25 cellular contexts compared by ENCODE assay signal in the genomic region with DNA sequence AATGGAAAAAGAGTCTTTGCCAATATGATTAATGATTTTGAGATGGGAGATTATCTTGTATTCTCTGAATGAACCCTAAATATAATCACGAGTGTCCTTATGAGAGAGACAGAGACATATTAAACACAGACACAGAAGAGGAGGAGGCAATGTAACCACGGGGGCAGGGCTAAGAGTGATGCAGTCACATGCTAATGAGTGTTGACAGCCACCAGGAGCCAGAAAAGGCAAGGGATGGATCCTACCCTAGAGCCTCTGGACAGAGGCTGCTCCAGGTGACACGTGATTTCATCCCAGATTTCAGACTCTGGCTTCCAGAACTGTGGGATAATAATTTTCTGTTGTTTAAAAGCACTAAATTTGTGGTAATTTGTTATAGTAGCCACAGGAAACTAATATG.
"Had no signal": no experiment of that assay in that cellular context is flagged by ENCODE, and none has a peak within 500 bp of the region (broad histone marks: within the 10 kb centered on the region; RNA-seq: fewer than 3 reads in every experiment).

No MANE protein-coding gene starts in this region.

- H3K36me3 Mint-ChIP-seq: activated CD8-positive, alpha-beta memory T cell treated with anti-CD3 and anti-CD28 coated beads, Interleukin-2, amount 10 ng/mL, durations not matched to agents 7 days and 5 days; activated naive CD8-positive, alpha-beta T cell treated with anti-CD3 and anti-CD28 coated beads, Interleukin-2, amount 10 ng/mL, durations not matched to agents 7 days and 5 days; IgD-negative memory B cell had no signal

- H3K4me1 Mint-ChIP-seq: activated B cell treated with CpG ODN at 0.5 μM for 24 hours; activated CD4-positive, alpha-beta T cell treated with anti-CD3 and anti-CD28 coated beads, Interleukin-2, amount 10 ng/mL, durations not matched to agents 24 days and 14 days; activated CD8-positive, alpha-beta memory T cell treated with anti-CD3 and anti-CD28 coated beads, Interleukin-2, amount 10 ng/mL, durations not matched to agents 7 days and 5 days; activated naive CD8-positive, alpha-beta T cell treated with anti-CD3 and anti-CD28 coated beads, Interleukin-2, amount 10 ng/mL, durations not matched to agents 7 days and 5 days; IgD-negative memory B cell; T-helper 17 cell had no signal

- DNase-seq: activated B cell treated with CpG ODN at 0.5 μM for 24 hours; activated CD4-positive, alpha-beta T cell treated with anti-CD3 and anti-CD28 coated beads for 1 hour; activated CD4-positive, alpha-beta T cell treated with anti-CD3 and anti-CD28 coated beads, Interleukin-2, amount 10 ng/mL, durations not matched to agents 24 days and 14 days; activated CD4-positive, alpha-beta T cell treated with anti-CD3 and anti-CD28 coated beads, Interleukin-2, amount 50 U/mL, for 48 hours; activated CD8-positive, alpha-beta memory T cell treated with anti-CD3 and anti-CD28 coated beads, Interleukin-2, amount 10 ng/mL, durations not matched to agents 7 days and 5 days; activated effector memory CD4-positive, alpha-beta T cell treated with anti-CD3 and anti-CD28 coated beads, Interleukin-2, amount 50 U/mL, for 16 hours; activated naive CD4-positive, alpha-beta T cell treated with Interleukin-2 at 50 U/mL for 16 hours; activated naive CD8-positive, alpha-beta T cell treated with anti-CD3 and anti-CD28 coated beads, Interleukin-2, amount 10 ng/mL, durations not matched to agents 7 days and 5 days; activated T-cell treated with anti-CD3 and anti-CD28 coated beads, Interleukin-2, amount 50 U/mL, for 24 hours; aorta; caudate nucleus; KG1; NCI-H1092 treated with DMSO at 0.1 percent for 48 hours; NCI-H1436; NCI-H1694 treated with DMSO at 0.1 percent for 48 hours; NCI-H2081; NCI-H510A treated with DMSO at 0.1 percent for 48 hours; Peyer's patch; Right ventricle myocardium superior; SJCRH30; T-helper 17 cell; T-helper 9 cell had no signal

- H3K4me3 ChIP-seq: breast epithelium, Peyer's patch, SJCRH30 had no signal

- H3K27ac Mint-ChIP-seq: activated B cell treated with CpG ODN at 0.5 μM for 24 hours; activated CD4-positive, alpha-beta T cell treated with anti-CD3 and anti-CD28 coated beads, Interleukin-2, amount 10 ng/mL, durations not matched to agents 24 days and 14 days; activated CD8-positive, alpha-beta memory T cell treated with anti-CD3 and anti-CD28 coated beads, Interleukin-2, amount 10 ng/mL, durations not matched to agents 7 days and 5 days; activated naive CD8-positive, alpha-beta T cell treated with anti-CD3 and anti-CD28 coated beads, Interleukin-2, amount 10 ng/mL, durations not matched to agents 7 days and 5 days; activated T-cell treated with anti-CD3 and anti-CD28 coated beads, Interleukin-2, amount 50 U/mL, for 24 hours; IgD-negative memory B cell; T-helper 17 cell had no signal

- H3K9me3 ChIP-seq: breast epithelium, Peyer's patch, SJCRH30 had no signal

- H3K36me3 ChIP-seq: breast epithelium, Peyer's patch, SJCRH30 had no signal

- H3K4me1 ChIP-seq: breast epithelium, Peyer's patch, SJCRH30 had no signal

- H3K4me3 Mint-ChIP-seq: activated B cell treated with CpG ODN at 0.5 μM for 24 hours; activated CD4-positive, alpha-beta T cell treated with anti-CD3 and anti-CD28 coated beads, Interleukin-2, amount 10 ng/mL, durations not matched to agents 24 days and 14 days; activated CD8-positive, alpha-beta memory T cell treated with anti-CD3 and anti-CD28 coated beads, Interleukin-2, amount 10 ng/mL, durations not matched to agents 7 days and 5 days; activated naive CD8-positive, alpha-beta T cell treated with anti-CD3 and anti-CD28 coated beads, Interleukin-2, amount 10 ng/mL, durations not matched to agents 7 days and 5 days; activated T-cell treated with anti-CD3 and anti-CD28 coated beads, Interleukin-2, amount 50 U/mL, for 24 hours; IgD-negative memory B cell; T-helper 17 cell had no signal

- ATAC-seq: activated CD8-positive, alpha-beta memory T cell treated with anti-CD3 and anti-CD28 coated beads, Interleukin-2, amount 10 ng/mL, durations not matched to agents 7 days and 5 days; T-helper 17 cell had no signal

- H3K27ac ChIP-seq: breast epithelium, Peyer's patch, RWPE1, SJCRH30 had no signal

- H3K27me3 Mint-ChIP-seq: activated B cell treated with CpG ODN at 0.5 μM for 24 hours; activated CD4-positive, alpha-beta T cell treated with anti-CD3 and anti-CD28 coated beads, Interleukin-2, amount 10 ng/mL, durations not matched to agents 24 days and 14 days; activated CD8-positive, alpha-beta memory T cell treated with anti-CD3 and anti-CD28 coated beads, Interleukin-2, amount 10 ng/mL, durations not matched to agents 7 days and 5 days; activated naive CD8-positive, alpha-beta T cell treated with anti-CD3 and anti-CD28 coated beads, Interleukin-2, amount 10 ng/mL, durations not matched to agents 7 days and 5 days; activated T-cell treated with anti-CD3 and anti-CD28 coated beads, Interleukin-2, amount 50 U/mL, for 24 hours; IgD-negative memory B cell; T-helper 17 cell had no signal

- H3K9me3 Mint-ChIP-seq: activated naive CD8-positive, alpha-beta T cell treated with anti-CD3 and anti-CD28 coated beads, Interleukin-2, amount 10 ng/mL, durations not matched to agents 7 days and 5 days had no signal

- H3K27me3 ChIP-seq: breast epithelium, Peyer's patch, SJCRH30 had no signal
